ENCODE assay signal across 11 cellular contexts in genomic region chr15:71761649-71762048, GRCh38. TPM values are rescaled to one million over a fixed set of nuclear protein-coding genes. Genes with fewer than 3 reads are reported as not detected.
DNase-seq lines count a peak whose midpoint lies in the region; ATAC-seq lines count a peak whose summit lies in the region.
"Had no signal": no experiment of that assay in that cellular context is flagged by ENCODE, and none has a peak within 500 bp of the region (broad histone marks: within the 10 kb centered on the region; RNA-seq: fewer than 3 reads in every experiment).

No MANE protein-coding gene starts in this region.

- ATAC-seq in GM21526 (IDR thresholded peaks at IDR 0.05; ENCODE audit: low FRiP score, unreplicated experiment) = no peak

- H3K9me3 ChIP-seq in mesodermal cell (ENCODE audit: control insufficient read depth, low read length) = peaks cover 7% of the 10 kb centered on the region
- H3K9me3 ChIP-seq: testis had no signal

- H3K4me1 ChIP-seq in mesodermal cell (ENCODE audit: control insufficient read depth, insufficient read depth, low read length, poor library complexity, severe bottlenecking) = peaks cover 11% of the 10 kb centered on the region
- H3K4me1 ChIP-seq: testis had no signal

- no peak overlapping the region for H3K4me3 ChIP-seq in mesodermal cell (ENCODE audit: extremely low read depth, insufficient read depth, low read length, poor library complexity, severe bottlenecking)
- H3K4me3 ChIP-seq: testis had no signal

- DNase-seq in CD1c-positive myeloid dendritic cell (ENCODE audit: extremely low spot score) (peak; percentile 20), NCI-H2196 (lab: John Stamatoyannopoulos, UW; ENCODE audit: unreplicated experiment) (peak; percentile 5), dermis microvascular lymphatic vessel endothelial cell (ENCODE audit: low read depth in 2 of 2) (peak; percentile 77 to 95), cerebellum (ENCODE audit: low spot score) (no peak), epidermal melanocyte (ENCODE audit: insufficient read length, low spot score) (no peak)
- DNase-seq in stimulated activated naive CD4-positive, alpha-beta T cell (lab: John Stamatoyannopoulos, UW) = no peak
- DNase-seq: activated naive CD4-positive, alpha-beta T cell; NCI-H146; testis had no signal

- H3K36me3 ChIP-seq in mesodermal cell (ENCODE audit: control insufficient read depth, insufficient read depth, low read length) = peaks cover 4% of the 10 kb centered on the region

- H3K27ac ChIP-seq in mesodermal cell (ENCODE audit: low read depth, low read length, severe bottlenecking) = peak overlapping the region; percentile 67
- H3K27ac ChIP-seq: testis had no signal

- 75 to 88% methylated on average over 3 of the region's 3 CpGs for WGBS in mesodermal cell (ENCODE audit: insufficient coverage in 2 of 2), 2 experiments

RNA-seq across cellular contexts. Expression of gene NR2E3, which starts 48.7 kb away (rescaled TPM):
- total RNA-seq in dermis microvascular lymphatic vessel endothelial cell (under 0.01 and 0.13 TPM in 2 replicates), cerebellum (0.54 TPM)
- 0.33 TPM for polyA plus RNA-seq in mesodermal cell (2013, experiment 1 of 2)
- polyA plus RNA-seq in mesodermal cell (2013, experiment 2 of 2) = 0.15 TPM

Comparison
In these comparisons a context has a peak if more than half of its experiments do, and no peak if none do; other contexts are left out.
1. DNase-seq: peak in CD1c-positive myeloid dendritic cell (single experiment), NCI-H2196 (single experiment) and dermis microvascular lymphatic vessel endothelial cell (2 of 2); none in cerebellum (single experiment), stimulated activated naive CD4-positive, alpha-beta T cell (0 of 6) and epidermal melanocyte (single experiment).